Comparison of ENCODE assay signal across 9 cellular contexts in genomic region chr3:100634493-100635272, GRCh38. TPM values are rescaled to one million over a fixed set of nuclear protein-coding genes. Genes with fewer than 3 reads are reported as not detected.
A peak's percentile ranks its signal among the peaks of the same experiment; 100 is the strongest.
DNase-seq lines count a peak whose midpoint lies in the region; ATAC-seq and TF ChIP-seq lines count a peak whose summit lies in the region.
"Had no signal": no experiment of that assay in that cellular context is flagged by ENCODE, and none has a peak within 500 bp of the region (broad histone marks: within the 10 kb centered on the region; RNA-seq: fewer than 3 reads in every experiment).

No MANE protein-coding gene starts in this region.

- no peak overlapping the region for H3K4me3 Mint-ChIP-seq in activated CD4-positive, alpha-beta T cell treated with anti-CD3 and anti-CD28 coated beads for 36 hours
- no peak overlapping the region for H3K4me3 Mint-ChIP-seq in activated T-helper 17 cell treated with anti-CD3 and anti-CD28 coated beads, Interleukin-2, amount 50 U/mL, for 72 hours
- H3K4me3 Mint-ChIP-seq: CD4-positive, CD25-positive, alpha-beta regulatory T cell had no signal

- H3K27me3 ChIP-seq in Loucy (ENCODE audit: insufficient read depth, low read length, poor library complexity, severe bottlenecking) (no peaks in the 10 kb centered on the region), liver (ENCODE audit: control insufficient read depth in 4 of 4, insufficient read depth in 4 of 4, low read length in 3 of 4) (no peaks in the 10 kb centered on the region)

- H3K4me1 Mint-ChIP-seq in activated CD4-positive, alpha-beta T cell treated with anti-CD3 and anti-CD28 coated beads for 36 hours, result no peaks in the 10 kb centered on the region
- H3K4me1 Mint-ChIP-seq in activated T-helper 17 cell treated with anti-CD3 and anti-CD28 coated beads, Interleukin-2, amount 50 U/mL, for 72 hours, result no peaks in the 10 kb centered on the region

- peak overlapping the region; percentile 76 to 81 for H3K27ac ChIP-seq in liver (ENCODE audit: low read depth in 1 of 2, low read length in 2 of 2)

- peaks cover 6% of the 10 kb centered on the region for H3K27me3 Mint-ChIP-seq in activated CD4-positive, alpha-beta T cell treated with anti-CD3 and anti-CD28 coated beads for 36 hours
- peaks cover 8% of the 10 kb centered on the region for H3K27me3 Mint-ChIP-seq in activated T-helper 17 cell treated with anti-CD3 and anti-CD28 coated beads, Interleukin-2, amount 50 U/mL, for 72 hours

- H3K36me3 ChIP-seq in Loucy (ENCODE audit: insufficient read depth, low read length) (no peaks in the 10 kb centered on the region), liver (ENCODE audit: control insufficient read depth in 4 of 4, insufficient read depth in 3 of 4, low read depth in 1 of 4, low read length in 3 of 4) (no peaks in the 10 kb centered on the region)

- H3K4me3 ChIP-seq in Loucy (ENCODE audit: low read length, poor library complexity, severe bottlenecking), result no peak overlapping the region
- peak overlapping the region in 1 of 3 donors; percentile 21 for H3K4me3 ChIP-seq in liver (ENCODE audit: low read depth in 1 of 3, low read length in 3 of 3)

- H3K9me3 Mint-ChIP-seq in activated CD4-positive, alpha-beta T cell treated with anti-CD3 and anti-CD28 coated beads for 36 hours (ENCODE audit: low read depth), result no peaks in the 10 kb centered on the region
- no peaks in the 10 kb centered on the region for H3K9me3 Mint-ChIP-seq in activated T-helper 17 cell treated with anti-CD3 and anti-CD28 coated beads, Interleukin-2, amount 50 U/mL, for 72 hours
- H3K9me3 Mint-ChIP-seq: CD4-positive, CD25-positive, alpha-beta regulatory T cell had no signal

- H3F3A ChIP-seq in Loucy (ENCODE audit: low read depth), result no peaks in the 10 kb centered on the region

- CTCF ChIA-PET in activated CD4-positive, alpha-beta T cell treated with anti-CD3 and anti-CD28 coated beads for 36 hours (lab: Charles Lee), result interaction anchor here (0.7 to 1.7 kb wide), 4 partner anchors 45 to 322 kb away, joined by 3 to 5 read pairs (median 3); no protein-coding TSS in a partner anchor

- TF ChIP-seq RAD21 in liver (IDR thresholded peaks at IDR 0.05), result peak; percentile 77 to 81

- H3K4me1 ChIP-seq in Loucy (ENCODE audit: insufficient read depth, low read length, poor library complexity, severe bottlenecking) (peaks cover 15% of the 10 kb centered on the region), liver (ENCODE audit: control insufficient read depth in 4 of 4, insufficient read depth in 4 of 4, low read length in 3 of 4) (peaks cover 4 to 36% (median 12%) of the 10 kb centered on the region in 4 donors)

- ATAC-seq in activated CD4-positive, alpha-beta T cell treated with anti-CD3 and anti-CD28 coated beads for 36 hours, result peak; percentile 79
- peak; percentile 37 for ATAC-seq in activated T-helper 17 cell treated with anti-CD3 and anti-CD28 coated beads, Interleukin-2, amount 50 U/mL, for 72 hours (replicated peaks)
- ATAC-seq in activated CD4-positive, CD25-positive, alpha-beta regulatory T cell treated with anti-CD3 and anti-CD28 coated beads, Interleukin-2, amount 50 U/mL, for 24 hours, result no peak
- no peak for ATAC-seq in HG02870 (IDR thresholded peaks at IDR 0.05; ENCODE audit: unreplicated experiment)

- H2AFZ ChIP-seq in Loucy (ENCODE audit: low read length), result no peak overlapping the region

- intact Hi-C loops in activated CD4-positive, alpha-beta T cell treated with anti-CD3 and anti-CD28 coated beads for 36 hours (cut with DNase I, micrococcal nuclease), result no loop called here

- POLR2A ChIA-PET in activated CD4-positive, alpha-beta T cell treated with anti-CD3 and anti-CD28 coated beads for 36 hours (lab: Charles Lee), result no interaction called here

- WGBS in liver, result 19% methylated on average over 5 of the region's 5 CpGs

- no peaks in the 10 kb centered on the region for H3K79me2 ChIP-seq in Loucy (ENCODE audit: insufficient read depth, low read length)

- H3K27ac Mint-ChIP-seq in activated CD4-positive, alpha-beta T cell treated with anti-CD3 and anti-CD28 coated beads for 36 hours, result no peak overlapping the region
- no peak overlapping the region for H3K27ac Mint-ChIP-seq in activated T-helper 17 cell treated with anti-CD3 and anti-CD28 coated beads, Interleukin-2, amount 50 U/mL, for 72 hours
- H3K27ac Mint-ChIP-seq: CD4-positive, CD25-positive, alpha-beta regulatory T cell had no signal

- H3K9me3 ChIP-seq in Loucy (ENCODE audit: insufficient read depth, low read depth, low read length) (no peaks in the 10 kb centered on the region), liver (ENCODE audit: control insufficient read depth in 4 of 4, low read length in 3 of 4) (peaks cover 0 to 7% (median 0%) of the 10 kb centered on the region in 4 donors)

- peak; percentile 63 for DNase-seq in activated CD4-positive, alpha-beta T cell treated with anti-CD3 and anti-CD28 coated beads for 36 hours
- no peak for DNase-seq in activated CD4-positive, alpha-beta T cell treated with anti-CD3 and anti-CD28 coated beads for 1 hour
- DNase-seq in epidermal melanocyte (ENCODE audit: insufficient read length, low spot score), result no peak

- H3K36me3 Mint-ChIP-seq in activated CD4-positive, alpha-beta T cell treated with anti-CD3 and anti-CD28 coated beads for 36 hours (ENCODE audit: low read depth), result no peaks in the 10 kb centered on the region
- H3K36me3 Mint-ChIP-seq in activated T-helper 17 cell treated with anti-CD3 and anti-CD28 coated beads, Interleukin-2, amount 50 U/mL, for 72 hours (ENCODE audit: low read depth), result no peaks in the 10 kb centered on the region
- H3K36me3 Mint-ChIP-seq: CD4-positive, CD25-positive, alpha-beta regulatory T cell had no signal

- no peaks in the 10 kb centered on the region for H3K9me2 ChIP-seq in Loucy (replicated peaks; ENCODE audit: low read depth, low read length)

- peak; percentile 58 for TF ChIP-seq CTCF in Loucy (conservative IDR thresholded peaks at IDR 0.05; ENCODE audit: low read length)
- TF ChIP-seq CTCF in liver (IDR thresholded peaks at IDR 0.05; ENCODE audit: low read depth, low read length, missing input control), result peak; percentile 51

- no peaks in the 10 kb centered on the region for H4K20me1 ChIP-seq in Loucy (ENCODE audit: insufficient read depth, low read length, poor library complexity, severe bottlenecking)

- H3K9ac ChIP-seq in Loucy (ENCODE audit: low read depth, low read length, poor library complexity, severe bottlenecking) (no peak overlapping the region), liver (ENCODE audit: low read depth in 1 of 2, low read length in 2 of 2) (peak overlapping the region in 1 of 2 donors; percentile 67)

- no peak overlapping the region for H3K4me2 ChIP-seq in Loucy (ENCODE audit: low read depth, low read length, poor library complexity, severe bottlenecking)

TF ChIP-seq in liver, 16 proteins besides CTCF, POLR2A, EP300 and RAD21:
- no peak for TF ChIP-seq JUND (IDR thresholded peaks at IDR 0.05)
- TF ChIP-seq ZBTB33 (IDR thresholded peaks at IDR 0.05), result no peak
- no peak for TF ChIP-seq REST (IDR thresholded peaks at IDR 0.05)
- TF ChIP-seq FOXA1 (IDR thresholded peaks at IDR 0.05), result no peak
- no peak for TF ChIP-seq TAF1 (conservative IDR thresholded peaks at IDR 0.05)
- TF ChIP-seq NR2F2 (IDR thresholded peaks at IDR 0.05), result no peak
- TF ChIP-seq ATF3 (IDR thresholded peaks at IDR 0.05), result no peak
- no peak for TF ChIP-seq RXRA (IDR thresholded peaks at IDR 0.05)

RNA-seq across cellular contexts. Expression of gene ADGRG7, which starts 25.3 kb away (rescaled TPM):
- total RNA-seq in activated CD4-positive, alpha-beta T cell treated with anti-CD3 and anti-CD28 coated beads for 36 hours, result not detected
- total RNA-seq in activated T-helper 17 cell treated with anti-CD3 and anti-CD28 coated beads, Interleukin-2, amount 50 U/mL, for 72 hours, result not detected
- 10 to 100 TPM in 1 of 2 donors, 1 to 10 TPM in 1; 2.1 to 65.5 TPM for total RNA-seq in liver
- 10 to 100 TPM in 1 of 2 donors, 1 to 10 TPM in 1; 7.3 to 20.1 TPM for polyA plus RNA-seq in liver
- total RNA-seq: CD4-positive, CD25-positive, alpha-beta regulatory T cell had no signal
- polyA plus RNA-seq: CD4-positive, CD25-positive, alpha-beta regulatory T cell had no signal

Comparison
In these comparisons a context has a peak if more than half of its experiments do, and no peak if none do; other contexts are left out.
1. ATAC-seq: peak in activated CD4-positive, alpha-beta T cell treated with anti-CD3 and anti-CD28 coated beads for 36 hours (single experiment) and activated T-helper 17 cell treated with anti-CD3 and anti-CD28 coated beads, Interleukin-2, amount 50 U/mL, for 72 hours (single experiment); none in activated CD4-positive, CD25-positive, alpha-beta regulatory T cell treated with anti-CD3 and anti-CD28 coated beads, Interleukin-2, amount 50 U/mL, for 24 hours (0 of 2) and HG02870 (single experiment).